Comparison of ENCODE assay signal across 22 cellular contexts in genomic region chr7:33901199-33901598, GRCh38. TPM values are rescaled to one million over a fixed set of nuclear protein-coding genes. Genes with fewer than 3 reads are reported as not detected.
"Had no signal": no experiment of that assay in that cellular context is flagged by ENCODE, and none has a peak within 500 bp of the region (broad histone marks: within the 10 kb centered on the region; RNA-seq: fewer than 3 reads in every experiment).

No MANE protein-coding gene starts in this region.

- H3K36me3 ChIP-seq: gastrocnemius medialis, left lung, thyroid gland had no signal

- FAIRE-seq: colon, kidney had no signal

- H3K9me3 ChIP-seq: body of pancreas, gastrocnemius medialis, left lung, thyroid gland had no signal

- H3K27me3 ChIP-seq: thyroid gland had no signal

- H3K4me3 ChIP-seq: body of pancreas, gastrocnemius medialis, left lung, thyroid gland had no signal

- DNase-seq: activated CD4-positive, alpha-beta T cell treated with anti-CD3 and anti-CD28 coated beads, Interleukin-2, amount 10 ng/mL, durations not matched to agents 24 days and 14 days; activated CD4-positive, CD25-positive, alpha-beta regulatory T cell; activated CD8-positive, alpha-beta T cell treated with anti-CD3 and anti-CD28 coated beads for 36 hours; activated naive CD4-positive, alpha-beta T cell; activated naive CD8-positive, alpha-beta T cell treated with anti-CD3 and anti-CD28 coated beads for 36 hours; activated T-cell treated with anti-CD3 and anti-CD28 coated beads, Interleukin-2, amount 50 U/mL, for 1 hour; amygdala; body of pancreas; central memory CD4-positive, alpha-beta T cell; gastrocnemius medialis; head of caudate nucleus; kidney; left lung; midbrain; posterior cingulate gyrus; retina; stimulated activated CD4-positive, alpha-beta T cell treated with anti-CD3 and anti-CD28 coated beads, Interleukin-2, amount 100 ng/mL, for 24 hours; stimulated activated naive CD4-positive, alpha-beta T cell treated with Interleukin-2 at 50 U/mL for 16 hours; T-helper 9 cell; thyroid gland had no signal

- ATAC-seq: activated CD8-positive, alpha-beta T cell treated with anti-CD3 and anti-CD28 coated beads for 36 hours; activated T-helper 17 cell treated with anti-CD3 and anti-CD28 coated beads, Interleukin-2, amount 50 U/mL, for 72 hours; body of pancreas; gastrocnemius medialis; left lung had no signal

RNA-seq across cellular contexts. Expression of gene BMPER, which starts 4.1 kb away (rescaled TPM):
- total RNA-seq: activated CD4-positive, alpha-beta T cell treated with anti-CD3 and anti-CD28 coated beads, Interleukin-2, amount 10 ng/mL, durations not matched to agents 24 days and 14 days; activated CD8-positive, alpha-beta T cell treated with anti-CD3 and anti-CD28 coated beads for 36 hours; activated naive CD8-positive, alpha-beta T cell treated with anti-CD3 and anti-CD28 coated beads for 36 hours had no signal
